In genomic region chr12:43462741-43463140, GRCh38 we compare ENCODE assay signal across 9 cellular contexts.
"Had no signal": no experiment of that assay in that cellular context is flagged by ENCODE, and none has a peak within 500 bp of the region (broad histone marks: within the 10 kb centered on the region; RNA-seq: fewer than 3 reads in every experiment).

No MANE protein-coding gene starts in this region.

- ATAC-seq: GM23338, HCT116 had no signal

- H3K27ac Mint-ChIP-seq: GM23338, H9, HFFc6 had no signal

- H3K9me3 Mint-ChIP-seq: H9, HFFc6 had no signal

- H3K4me3 ChIP-seq: GM23248, GM23338, HAP-1 had no signal

- H3K4me1 ChIP-seq: HAP-1 had no signal

- H3K9me3 ChIP-seq: HAP-1 had no signal

- H3K27ac ChIP-seq: GM23248 had no signal

- H3K36me3 ChIP-seq: HAP-1 had no signal

- H3K4me3 Mint-ChIP-seq: GM23338, H9, HFFc6 had no signal

- H2AFZ ChIP-seq: GM23248, GM23338 had no signal

- H3K4me2 ChIP-seq: GM23338 had no signal

- H3K4me1 Mint-ChIP-seq: GM23338, H9 had no signal

- DNase-seq: GM23248, GOT3, H7, H9, HCEC 1CT, HFFc6 had no signal
